In genomic region chr16:52964290-52964689, GRCh38 we compare ENCODE assay signal across 32 cellular contexts.
A peak's percentile ranks its signal among the peaks of the same experiment; 100 is the strongest.
DNase-seq lines count a peak whose midpoint lies in the region; ATAC-seq, FAIRE-seq and TF ChIP-seq lines count a peak whose summit lies in the region.
"Had no signal": no experiment of that assay in that cellular context is flagged by ENCODE, and none has a peak within 500 bp of the region (broad histone marks: within the 10 kb centered on the region; RNA-seq: fewer than 3 reads in every experiment).

No MANE protein-coding gene starts in this region.

- no peaks in the 10 kb centered on the region for H3K9me3 ChIP-seq in HAP-1
- H3K9me3 ChIP-seq: pancreas, testis had no signal

- no peaks in the 10 kb centered on the region for H3K36me3 ChIP-seq in HAP-1 (replicated peaks)
- H3K36me3 ChIP-seq: pancreas had no signal

- no peak for ATAC-seq in activated T-helper 17 cell treated with anti-CD3 and anti-CD28 coated beads, Interleukin-2, amount 50 U/mL, for 72 hours (replicated peaks)
- no peak for ATAC-seq in activated naive CD8-positive, alpha-beta T cell treated with anti-CD3 and anti-CD28 coated beads, Interleukin-2, amount 50 U/mL, for 24 hours
- ATAC-seq in GM19035 (IDR thresholded peaks at IDR 0.05; ENCODE audit: unreplicated experiment) = no peak
- ATAC-seq: activated CD4-positive, alpha-beta T cell treated with anti-CD3 and anti-CD28 coated beads for 36 hours; activated CD8-positive, alpha-beta T cell treated with anti-CD3 and anti-CD28 coated beads, Interleukin-2, amount 10 ng/mL, durations not matched to agents 7 days and 5 days; effector memory CD8-positive, alpha-beta T cell; HCT116; left ventricle myocardium superior; naive thymus-derived CD8-positive, alpha-beta T cell; pancreas had no signal

- no peaks in the 10 kb centered on the region for H3K36me3 Mint-ChIP-seq in activated T-helper 17 cell treated with anti-CD3 and anti-CD28 coated beads, Interleukin-2, amount 50 U/mL, for 72 hours (ENCODE audit: low read depth)
- no peaks in the 10 kb centered on the region for H3K36me3 Mint-ChIP-seq in activated naive CD8-positive, alpha-beta T cell treated with anti-CD3 and anti-CD28 coated beads, Interleukin-2, amount 50 U/mL, for 24 hours (ENCODE audit: low read depth)
- H3K36me3 Mint-ChIP-seq: naive thymus-derived CD8-positive, alpha-beta T cell had no signal

- H3K27ac Mint-ChIP-seq in activated T-helper 17 cell treated with anti-CD3 and anti-CD28 coated beads, Interleukin-2, amount 50 U/mL, for 72 hours = no peak overlapping the region
- no peak overlapping the region for H3K27ac Mint-ChIP-seq in activated naive CD8-positive, alpha-beta T cell treated with anti-CD3 and anti-CD28 coated beads, Interleukin-2, amount 50 U/mL, for 24 hours
- H3K27ac Mint-ChIP-seq: activated CD4-positive, alpha-beta T cell treated with anti-CD3 and anti-CD28 coated beads for 36 hours; activated CD8-positive, alpha-beta T cell treated with anti-CD3 and anti-CD28 coated beads, Interleukin-2, amount 10 ng/mL, durations not matched to agents 7 days and 5 days; effector memory CD8-positive, alpha-beta T cell; naive thymus-derived CD8-positive, alpha-beta T cell; T-helper 2 cell treated with Interferon-gamma antibody and Interleukin-4, amounts not matched to agents 5 μg/mL and 100 μg/mL, for 36 hours had no signal

- H3K4me1 ChIP-seq in HAP-1 = peaks cover 15% of the 10 kb centered on the region
- H3K4me1 ChIP-seq: pancreas, testis had no signal

- no peak for TF ChIP-seq POLR2A in GM12891 (IDR thresholded peaks at IDR 0.05; ENCODE audit: low read depth, low read length)

- TF ChIP-seq CTCF in choroid plexus epithelial cell (conservative IDR thresholded peaks at IDR 0.05; ENCODE audit: low read depth, low read length) = no peak

- no peak for FAIRE-seq in urothelium cell line (lab: Jason Lieb, UNC)
- no peak for FAIRE-seq in GM12891 (lab: Jason Lieb, UNC)
- FAIRE-seq: colon, GM18507, islet of Langerhans, pancreas, small intestine had no signal

- no peak overlapping the region for H3K4me3 ChIP-seq in HAP-1
- no peak overlapping the region for H3K4me3 ChIP-seq in choroid plexus epithelial cell (ENCODE audit: low read depth, low read length)
- H3K4me3 ChIP-seq: pancreas, PC-9, testis had no signal

- DNase-seq in HAP-1 (ENCODE audit: low spot score in 2 of 2) (peak; percentile 67 to 83), choroid plexus epithelial cell (ENCODE audit: low read depth) (peak; percentile 0), myocyte (ENCODE audit: low read depth) (peak; percentile 4), urothelium cell line (ENCODE audit: low spot score) (peak; percentile 29), GM12891 (ENCODE audit: insufficient read length, low spot score) (no peak)
- DNase-seq in activated naive CD8-positive, alpha-beta T cell treated with anti-CD3 and anti-CD28 coated beads, Interleukin-2, amount 50 U/mL, for 24 hours = no peak
- DNase-seq: activated CD4-positive, alpha-beta T cell treated with anti-CD3 and anti-CD28 coated beads for 36 hours; activated CD8-positive, alpha-beta T cell treated with anti-CD3 and anti-CD28 coated beads, Interleukin-2, amount 10 ng/mL, durations not matched to agents 7 days and 5 days; activated naive CD4-positive, alpha-beta T cell treated with anti-CD3 and anti-CD28 coated beads, Interleukin-2, amount 50 U/mL, for 16 hours; amygdala; Calu3; DMS79 treated with DMSO at 0.1 percent for 48 hours; effector memory CD8-positive, alpha-beta T cell; glutamatergic neuron; left ventricle myocardium superior; naive thymus-derived CD8-positive, alpha-beta T cell; NCI-H1436 treated with DMSO at 0.1 percent for 48 hours; NCI-H2081 treated with DMSO at 0.1 percent for 48 hours; NCI-H69; pancreas; PC-9; Right ventricle myocardium superior; small intestine; stimulated activated naive CD4-positive, alpha-beta T cell; testis had no signal

- H3K4me3 Mint-ChIP-seq in activated T-helper 17 cell treated with anti-CD3 and anti-CD28 coated beads, Interleukin-2, amount 50 U/mL, for 72 hours = no peak overlapping the region
- H3K4me3 Mint-ChIP-seq in activated naive CD8-positive, alpha-beta T cell treated with anti-CD3 and anti-CD28 coated beads, Interleukin-2, amount 50 U/mL, for 24 hours = no peak overlapping the region
- H3K4me3 Mint-ChIP-seq: activated CD4-positive, alpha-beta T cell treated with anti-CD3 and anti-CD28 coated beads for 36 hours; activated CD8-positive, alpha-beta T cell treated with anti-CD3 and anti-CD28 coated beads, Interleukin-2, amount 10 ng/mL, durations not matched to agents 7 days and 5 days; effector memory CD8-positive, alpha-beta T cell; naive thymus-derived CD8-positive, alpha-beta T cell; T-helper 2 cell treated with Interferon-gamma antibody and Interleukin-4, amounts not matched to agents 5 μg/mL and 100 μg/mL, for 36 hours had no signal

- H3K27me3 ChIP-seq in HAP-1 (ENCODE audit: low read depth) = no peaks in the 10 kb centered on the region
- H3K27me3 ChIP-seq: testis had no signal

- H3K4me1 Mint-ChIP-seq in activated T-helper 17 cell treated with anti-CD3 and anti-CD28 coated beads, Interleukin-2, amount 50 U/mL, for 72 hours = no peaks in the 10 kb centered on the region
- H3K4me1 Mint-ChIP-seq in activated naive CD8-positive, alpha-beta T cell treated with anti-CD3 and anti-CD28 coated beads, Interleukin-2, amount 50 U/mL, for 24 hours = no peaks in the 10 kb centered on the region
- H3K4me1 Mint-ChIP-seq: activated CD4-positive, alpha-beta T cell treated with anti-CD3 and anti-CD28 coated beads for 36 hours had no signal

- in situ Hi-C loops in HAP-1 (cut with MboI; ENCODE audit: low sequenced_read_pairs) = no loop called here

- H3K9me3 Mint-ChIP-seq in activated T-helper 17 cell treated with anti-CD3 and anti-CD28 coated beads, Interleukin-2, amount 50 U/mL, for 72 hours = no peaks in the 10 kb centered on the region
- H3K9me3 Mint-ChIP-seq in activated naive CD8-positive, alpha-beta T cell treated with anti-CD3 and anti-CD28 coated beads, Interleukin-2, amount 50 U/mL, for 24 hours = no peaks in the 10 kb centered on the region
- H3K9me3 Mint-ChIP-seq: effector memory CD8-positive, alpha-beta T cell; naive thymus-derived CD8-positive, alpha-beta T cell; T-helper 2 cell treated with Interferon-gamma antibody and Interleukin-4, amounts not matched to agents 5 μg/mL and 100 μg/mL, for 36 hours had no signal

- no peaks in the 10 kb centered on the region for H3K27me3 Mint-ChIP-seq in activated T-helper 17 cell treated with anti-CD3 and anti-CD28 coated beads, Interleukin-2, amount 50 U/mL, for 72 hours
- H3K27me3 Mint-ChIP-seq in activated naive CD8-positive, alpha-beta T cell treated with anti-CD3 and anti-CD28 coated beads, Interleukin-2, amount 50 U/mL, for 24 hours = peaks cover 3% of the 10 kb centered on the region

TF ChIP-seq in GM12891, 5 proteins besides CTCF, POLR2A, EP300 and RAD21:
- TF ChIP-seq SPI1 (IDR thresholded peaks at IDR 0.05; ENCODE audit: low read depth, low read length) (no peak), POLR2AphosphoS5 (IDR thresholded peaks at IDR 0.05; ENCODE audit: low read depth, low read length) (no peak), PAX5 (IDR thresholded peaks at IDR 0.05; ENCODE audit: insufficient read depth, low read length, severe bottlenecking) (no peak), TAF1 (IDR thresholded peaks at IDR 0.05; ENCODE audit: low read depth, low read length) (no peak), POU2F2 (IDR thresholded peaks at IDR 0.05; ENCODE audit: low read depth, low read length) (no peak)

Comparison
In these comparisons a context has a peak if more than half of its experiments do, and no peak if none do; other contexts are left out.
1. DNase-seq: peak in HAP-1 (2 of 2), choroid plexus epithelial cell (single experiment), myocyte (single experiment) and urothelium cell line (single experiment); none in GM12891 (single experiment) and activated naive CD8-positive, alpha-beta T cell treated with anti-CD3 and anti-CD28 coated beads, Interleukin-2, amount 50 U/mL, for 24 hours (single experiment).